Comparison of ENCODE assay signal across 2 cellular contexts in genomic region chr7:16091951-16092350, GRCh38.
TF ChIP-seq lines count a peak whose summit lies in the region.

No MANE protein-coding gene starts in this region.

TF ChIP-seq in A549, 52 proteins besides CTCF, POLR2A, EP300 and RAD21:
- no peak for TF ChIP-seq SMC3 (IDR thresholded peaks at IDR 0.05)
- TF ChIP-seq, protein P1, sequence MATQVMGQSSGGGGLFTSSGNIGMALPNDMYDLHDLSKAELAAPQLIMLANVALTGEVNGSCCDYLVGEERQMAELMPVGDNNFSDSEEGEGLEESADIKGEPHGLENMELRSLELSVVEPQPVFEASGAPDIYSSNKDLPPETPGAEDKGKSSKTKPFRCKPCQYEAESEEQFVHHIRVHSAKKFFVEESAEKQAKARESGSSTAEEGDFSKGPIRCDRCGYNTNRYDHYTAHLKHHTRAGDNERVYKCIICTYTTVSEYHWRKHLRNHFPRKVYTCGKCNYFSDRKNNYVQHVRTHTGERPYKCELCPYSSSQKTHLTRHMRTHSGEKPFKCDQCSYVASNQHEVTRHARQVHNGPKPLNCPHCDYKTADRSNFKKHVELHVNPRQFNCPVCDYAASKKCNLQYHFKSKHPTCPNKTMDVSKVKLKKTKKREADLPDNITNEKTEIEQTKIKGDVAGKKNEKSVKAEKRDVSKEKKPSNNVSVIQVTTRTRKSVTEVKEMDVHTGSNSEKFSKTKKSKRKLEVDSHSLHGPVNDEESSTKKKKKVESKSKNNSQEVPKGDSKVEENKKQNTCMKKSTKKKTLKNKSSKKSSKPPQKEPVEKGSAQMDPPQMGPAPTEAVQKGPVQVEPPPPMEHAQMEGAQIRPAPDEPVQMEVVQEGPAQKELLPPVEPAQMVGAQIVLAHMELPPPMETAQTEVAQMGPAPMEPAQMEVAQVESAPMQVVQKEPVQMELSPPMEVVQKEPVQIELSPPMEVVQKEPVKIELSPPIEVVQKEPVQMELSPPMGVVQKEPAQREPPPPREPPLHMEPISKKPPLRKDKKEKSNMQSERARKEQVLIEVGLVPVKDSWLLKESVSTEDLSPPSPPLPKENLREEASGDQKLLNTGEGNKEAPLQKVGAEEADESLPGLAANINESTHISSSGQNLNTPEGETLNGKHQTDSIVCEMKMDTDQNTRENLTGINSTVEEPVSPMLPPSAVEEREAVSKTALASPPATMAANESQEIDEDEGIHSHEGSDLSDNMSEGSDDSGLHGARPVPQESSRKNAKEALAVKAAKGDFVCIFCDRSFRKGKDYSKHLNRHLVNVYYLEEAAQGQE (IDR thresholded peaks at IDR 0.05): no peak
- TF ChIP-seq EHMT2 (IDR thresholded peaks at IDR 0.05; ENCODE audit: low read depth): no peak
- TF ChIP-seq MAZ (IDR thresholded peaks at IDR 0.05; ENCODE audit: borderline replicate concordance, low read depth, low read length): no peak
- TF ChIP-seq SREBF2 (IDR thresholded peaks at IDR 0.05): no peak
- no peak for TF ChIP-seq FOSB (CRISPR knock-in tag; IDR thresholded peaks at IDR 0.05)
- TF ChIP-seq GATA3 (IDR thresholded peaks at IDR 0.05; ENCODE audit: borderline replicate concordance): no peak
- no peak for TF ChIP-seq NFE2L2 (conservative IDR thresholded peaks at IDR 0.05; ENCODE audit: low read length)
- TF ChIP-seq RNF2 (IDR thresholded peaks at IDR 0.05; ENCODE audit: borderline replicate concordance, low read depth): no peak
- TF ChIP-seq FOSL2 (IDR thresholded peaks at IDR 0.05): no peak
- no peak for TF ChIP-seq FOSL2 (CRISPR knock-in tag; IDR thresholded peaks at IDR 0.05)
- TF ChIP-seq PHF8 (IDR thresholded peaks at IDR 0.05; ENCODE audit: borderline replicate concordance, low read depth): no peak
- TF ChIP-seq, protein P2, sequence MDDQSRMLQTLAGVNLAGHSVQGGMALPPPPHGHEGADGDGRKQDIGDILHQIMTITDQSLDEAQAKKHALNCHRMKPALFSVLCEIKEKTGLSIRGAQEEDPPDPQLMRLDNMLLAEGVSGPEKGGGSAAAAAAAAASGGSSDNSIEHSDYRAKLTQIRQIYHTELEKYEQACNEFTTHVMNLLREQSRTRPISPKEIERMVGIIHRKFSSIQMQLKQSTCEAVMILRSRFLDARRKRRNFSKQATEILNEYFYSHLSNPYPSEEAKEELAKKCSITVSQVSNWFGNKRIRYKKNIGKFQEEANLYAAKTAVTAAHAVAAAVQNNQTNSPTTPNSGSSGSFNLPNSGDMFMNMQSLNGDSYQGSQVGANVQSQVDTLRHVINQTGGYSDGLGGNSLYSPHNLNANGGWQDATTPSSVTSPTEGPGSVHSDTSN (IDR thresholded peaks at IDR 0.05): no peak
- TF ChIP-seq RFX5 (IDR thresholded peaks at IDR 0.05): no peak
- TF ChIP-seq MYC (IDR thresholded peaks at IDR 0.05; ENCODE audit: borderline replicate concordance, low read length): no peak
- TF ChIP-seq ZC3H11A (IDR thresholded peaks at IDR 0.05): no peak
- no peak for TF ChIP-seq BCL3 (IDR thresholded peaks at IDR 0.05)
- TF ChIP-seq RCOR1 (IDR thresholded peaks at IDR 0.05; ENCODE audit: low read depth, low read length): no peak
- TF ChIP-seq POLR2AphosphoS2 (conservative IDR thresholded peaks at IDR 0.05; ENCODE audit: low read length): no peak
- TF ChIP-seq ZFP36 (IDR thresholded peaks at IDR 0.05; ENCODE audit: borderline replicate concordance, partially characterized antibody): no peak
- TF ChIP-seq HDAC2 (IDR thresholded peaks at IDR 0.05): no peak

TF ChIP-seq in HCT116, 20 proteins besides CTCF, POLR2A, EP300 and RAD21:
- TF ChIP-seq FOSL1 (IDR thresholded peaks at IDR 0.05; ENCODE audit: low read depth): no peak
- TF ChIP-seq CEBPB (IDR thresholded peaks at IDR 0.05; ENCODE audit: low read depth): no peak
- TF ChIP-seq SP1 (IDR thresholded peaks at IDR 0.05; ENCODE audit: low read depth): no peak
- no peak for TF ChIP-seq ZNF274 (IDR thresholded peaks at IDR 0.05; ENCODE audit: low read depth, low read length)
